ENCODE assay signal across 24 cellular contexts in genomic region chr1:25740071-25740470, GRCh38.
"Had no signal": no experiment of that assay in that cellular context is flagged by ENCODE, and none has a peak within 500 bp of the region (broad histone marks: within the 10 kb centered on the region; RNA-seq: fewer than 3 reads in every experiment).

No MANE protein-coding gene starts in this region.

- ATAC-seq: activated T-cell treated with anti-CD3 and anti-CD28 coated beads, Interleukin-2, amount 50 U/mL, for 72 hours; gastroesophageal sphincter; left colon; stimulated activated naive CD8-positive, alpha-beta T cell treated with anti-CD3 and anti-CD28 coated beads, Interleukin-15, Interleukin-2, amounts not matched to agents 100 U/mL and 50 U/mL, for 24 hours had no signal

- H3K4me1 Mint-ChIP-seq: mesothelial cell of epicardium had no signal

- H3K36me3 Mint-ChIP-seq: mesothelial cell of epicardium had no signal

- H3K27ac Mint-ChIP-seq: activated naive CD8-positive, alpha-beta T cell treated with anti-CD3 and anti-CD28 coated beads, Interleukin-2, amount 10 ng/mL, durations not matched to agents 7 days and 5 days; activated T-cell treated with anti-CD3 and anti-CD28 coated beads, Interleukin-2, amount 50 U/mL, for 72 hours; mesothelial cell of epicardium; nephron; progenitor cell of endocrine pancreas had no signal

- H3K4me3 Mint-ChIP-seq: activated naive CD8-positive, alpha-beta T cell treated with anti-CD3 and anti-CD28 coated beads, Interleukin-2, amount 10 ng/mL, durations not matched to agents 7 days and 5 days; activated T-cell treated with anti-CD3 and anti-CD28 coated beads, Interleukin-2, amount 50 U/mL, for 72 hours; mesothelial cell of epicardium; nephron had no signal

- H3K4me3 ChIP-seq: esophagus muscularis mucosa, gastroesophageal sphincter, hepatocyte, SK-N-MC, upper lobe of left lung had no signal

- H3K9me3 Mint-ChIP-seq: activated naive CD8-positive, alpha-beta T cell treated with anti-CD3 and anti-CD28 coated beads, Interleukin-2, amount 10 ng/mL, durations not matched to agents 7 days and 5 days; activated T-cell treated with anti-CD3 and anti-CD28 coated beads, Interleukin-2, amount 50 U/mL, for 72 hours; mesothelial cell of epicardium had no signal

- H3K27me3 ChIP-seq: esophagus muscularis mucosa, gastroesophageal sphincter, hepatocyte, upper lobe of left lung had no signal

- H3K36me3 ChIP-seq: brain microvascular endothelial cell, esophagus muscularis mucosa, gastroesophageal sphincter, upper lobe of left lung had no signal

- H3K27ac ChIP-seq: brain microvascular endothelial cell, esophagus muscularis mucosa, gastroesophageal sphincter, hepatocyte, SK-N-MC, upper lobe of left lung had no signal

- H3K9me3 ChIP-seq: esophagus muscularis mucosa, gastroesophageal sphincter, upper lobe of left lung had no signal

- DNase-seq: activated CD4-positive, alpha-beta T cell treated with anti-CD3 and anti-CD28 coated beads, Interleukin-2, amount 50 U/mL, for 1 hour; activated CD4-positive, CD25-positive, alpha-beta regulatory T cell; activated CD8-positive, alpha-beta memory T cell treated with anti-CD3 and anti-CD28 coated beads, Interleukin-2, amount 50 U/mL, for 4 hours; activated gamma-delta T cell; activated naive CD8-positive, alpha-beta T cell treated with anti-CD3 and anti-CD28 coated beads, Interleukin-2, amount 10 ng/mL, durations not matched to agents 7 days and 5 days; activated T-cell treated with anti-CD3 and anti-CD28 coated beads, Interleukin-2, amount 50 U/mL, for 72 hours; amygdala; brain microvascular endothelial cell; cerebellar nuclear complex; effector CD4-positive, alpha-beta T cell; left colon; occipital lobe; SHP77; stimulated activated CD4-positive, alpha-beta T cell treated with anti-CD3 and anti-CD28 coated beads, Interleukin-2, amount 100 ng/mL, for 24 hours; stimulated activated naive CD8-positive, alpha-beta T cell treated with anti-CD3 and anti-CD28 coated beads, Interleukin-15, Interleukin-2, amounts not matched to agents 100 U/mL and 50 U/mL, for 24 hours; substantia nigra; upper lobe of left lung had no signal
